In genomic region chr6:10722570-10722819, GRCh38 we compare ENCODE assay signal across 1 cellular context.
TF ChIP-seq lines count a peak whose summit lies in the region.

No MANE protein-coding gene starts in this region.

TF ChIP-seq in K562, 482 proteins besides CTCF, POLR2A, EP300 and RAD21 (continues in another document):
- TF ChIP-seq KLF6 (CRISPR knock-in tag; IDR thresholded peaks at IDR 0.05; ENCODE audit: borderline replicate concordance) = peak; percentile 32; the same call in 1 of the 2 replicates
- TF ChIP-seq PRDM10 (IDR thresholded peaks at IDR 0.05; ENCODE audit: partially characterized antibody) = peak; percentile 55
- TF ChIP-seq, protein P1, sequence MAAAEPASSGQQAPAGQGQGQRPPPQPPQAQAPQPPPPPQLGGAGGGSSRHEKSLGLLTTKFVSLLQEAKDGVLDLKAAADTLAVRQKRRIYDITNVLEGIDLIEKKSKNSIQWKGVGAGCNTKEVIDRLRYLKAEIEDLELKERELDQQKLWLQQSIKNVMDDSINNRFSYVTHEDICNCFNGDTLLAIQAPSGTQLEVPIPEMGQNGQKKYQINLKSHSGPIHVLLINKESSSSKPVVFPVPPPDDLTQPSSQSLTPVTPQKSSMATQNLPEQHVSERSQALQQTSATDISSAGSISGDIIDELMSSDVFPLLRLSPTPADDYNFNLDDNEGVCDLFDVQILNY (CRISPR knock-in tag; IDR thresholded peaks at IDR 0.05) = no peak
- TF ChIP-seq SMAD4 (CRISPR knock-in tag; conservative IDR thresholded peaks at IDR 0.05) = 0 out of 2 replicates have a peak, but pooled peaks have one; percentile 6
- peak; percentile 90 for TF ChIP-seq RAD51 (IDR thresholded peaks at IDR 0.05; ENCODE audit: borderline replicate concordance, low read depth)
- TF ChIP-seq MYC (IDR thresholded peaks at IDR 0.05; ENCODE audit: low read depth, low read length) = no peak
- TF ChIP-seq MYC (CRISPR knock-in tag; IDR thresholded peaks at IDR 0.05; ENCODE audit: borderline replicate concordance, low read depth) = 0 out of 2 replicates have a peak, but pooled peaks have one; percentile 62
- TF ChIP-seq RNF2 (IDR thresholded peaks at IDR 0.05) = no peak
- TF ChIP-seq ZNF717 (CRISPR knock-in tag; IDR thresholded peaks at IDR 0.05) = no peak
- TF ChIP-seq, protein P2, sequence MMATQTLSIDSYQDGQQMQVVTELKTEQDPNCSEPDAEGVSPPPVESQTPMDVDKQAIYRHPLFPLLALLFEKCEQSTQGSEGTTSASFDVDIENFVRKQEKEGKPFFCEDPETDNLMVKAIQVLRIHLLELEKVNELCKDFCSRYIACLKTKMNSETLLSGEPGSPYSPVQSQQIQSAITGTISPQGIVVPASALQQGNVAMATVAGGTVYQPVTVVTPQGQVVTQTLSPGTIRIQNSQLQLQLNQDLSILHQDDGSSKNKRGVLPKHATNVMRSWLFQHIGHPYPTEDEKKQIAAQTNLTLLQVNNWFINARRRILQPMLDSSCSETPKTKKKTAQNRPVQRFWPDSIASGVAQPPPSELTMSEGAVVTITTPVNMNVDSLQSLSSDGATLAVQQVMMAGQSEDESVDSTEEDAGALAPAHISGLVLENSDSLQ (IDR thresholded peaks at IDR 0.05) = peak; percentile 88
- 0 out of 2 replicates have a peak, but pooled peaks have one; percentile 52 for TF ChIP-seq CREB3 (tag; conservative IDR thresholded peaks at IDR 0.05; ENCODE audit: low read depth)
- no peak for TF ChIP-seq CEBPG (CRISPR knock-in tag; IDR thresholded peaks at IDR 0.05)
- peak; percentile 72 to 89; a peak in 3 of 4 replicates for TF ChIP-seq CEBPG (tag; conservative IDR thresholded peaks at IDR 0.05 in 1 of 2, IDR thresholded peaks at IDR 0.05 in 1 of 2)
- no peak; the same call in 1 of the 2 replicates for TF ChIP-seq NBN (IDR thresholded peaks at IDR 0.05; ENCODE audit: low read depth)
- no peak for TF ChIP-seq BMI1 (IDR thresholded peaks at IDR 0.05; ENCODE audit: low read length)
- TF ChIP-seq, protein P3, sequence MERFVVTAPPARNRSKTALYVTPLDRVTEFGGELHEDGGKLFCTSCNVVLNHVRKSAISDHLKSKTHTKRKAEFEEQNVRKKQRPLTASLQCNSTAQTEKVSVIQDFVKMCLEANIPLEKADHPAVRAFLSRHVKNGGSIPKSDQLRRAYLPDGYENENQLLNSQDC (CRISPR knock-in tag; IDR thresholded peaks at IDR 0.05) = peak; percentile 8; the same call in 1 of the 2 replicates
- peak in 1 of 2 experiments; percentile 45; a peak in 1 of 4 replicates for TF ChIP-seq FOXA3 (CRISPR knock-in tag; conservative IDR thresholded peaks at IDR 0.05 in 1 of 2, IDR thresholded peaks at IDR 0.05 in 1 of 2)
- TF ChIP-seq, protein P4, sequence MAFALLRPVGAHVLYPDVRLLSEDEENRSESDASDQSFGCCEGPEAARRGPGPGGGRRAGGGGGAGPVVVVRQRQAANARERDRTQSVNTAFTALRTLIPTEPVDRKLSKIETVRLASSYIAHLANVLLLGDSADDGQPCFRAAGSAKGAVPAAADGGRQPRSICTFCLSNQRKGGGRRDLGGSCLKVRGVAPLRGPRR (CRISPR knock-in tag; IDR thresholded peaks at IDR 0.05) = no peak
- TF ChIP-seq, protein P5, sequence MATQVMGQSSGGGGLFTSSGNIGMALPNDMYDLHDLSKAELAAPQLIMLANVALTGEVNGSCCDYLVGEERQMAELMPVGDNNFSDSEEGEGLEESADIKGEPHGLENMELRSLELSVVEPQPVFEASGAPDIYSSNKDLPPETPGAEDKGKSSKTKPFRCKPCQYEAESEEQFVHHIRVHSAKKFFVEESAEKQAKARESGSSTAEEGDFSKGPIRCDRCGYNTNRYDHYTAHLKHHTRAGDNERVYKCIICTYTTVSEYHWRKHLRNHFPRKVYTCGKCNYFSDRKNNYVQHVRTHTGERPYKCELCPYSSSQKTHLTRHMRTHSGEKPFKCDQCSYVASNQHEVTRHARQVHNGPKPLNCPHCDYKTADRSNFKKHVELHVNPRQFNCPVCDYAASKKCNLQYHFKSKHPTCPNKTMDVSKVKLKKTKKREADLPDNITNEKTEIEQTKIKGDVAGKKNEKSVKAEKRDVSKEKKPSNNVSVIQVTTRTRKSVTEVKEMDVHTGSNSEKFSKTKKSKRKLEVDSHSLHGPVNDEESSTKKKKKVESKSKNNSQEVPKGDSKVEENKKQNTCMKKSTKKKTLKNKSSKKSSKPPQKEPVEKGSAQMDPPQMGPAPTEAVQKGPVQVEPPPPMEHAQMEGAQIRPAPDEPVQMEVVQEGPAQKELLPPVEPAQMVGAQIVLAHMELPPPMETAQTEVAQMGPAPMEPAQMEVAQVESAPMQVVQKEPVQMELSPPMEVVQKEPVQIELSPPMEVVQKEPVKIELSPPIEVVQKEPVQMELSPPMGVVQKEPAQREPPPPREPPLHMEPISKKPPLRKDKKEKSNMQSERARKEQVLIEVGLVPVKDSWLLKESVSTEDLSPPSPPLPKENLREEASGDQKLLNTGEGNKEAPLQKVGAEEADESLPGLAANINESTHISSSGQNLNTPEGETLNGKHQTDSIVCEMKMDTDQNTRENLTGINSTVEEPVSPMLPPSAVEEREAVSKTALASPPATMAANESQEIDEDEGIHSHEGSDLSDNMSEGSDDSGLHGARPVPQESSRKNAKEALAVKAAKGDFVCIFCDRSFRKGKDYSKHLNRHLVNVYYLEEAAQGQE (CRISPR knock-in tag; IDR thresholded peaks at IDR 0.05; ENCODE audit: low read depth) = 0 out of 2 replicates have a peak, but pooled peaks have one; percentile 33
- TF ChIP-seq SAP30 (IDR thresholded peaks at IDR 0.05; ENCODE audit: borderline replicate concordance, insufficient read depth, low read depth, low read length, poor library complexity, severe bottlenecking) = peak; percentile 40
- 0 out of 2 replicates have a peak, but pooled peaks have one; percentile 36 for TF ChIP-seq DEAF1 (CRISPR knock-in tag; IDR thresholded peaks at IDR 0.05)
- 0 out of 4 replicates have a peak, but pooled peaks of 1 of the 2 experiments have one; percentile 16 for TF ChIP-seq TRIM24 (IDR thresholded peaks at IDR 0.05)
- no peak for TF ChIP-seq JUN (IDR thresholded peaks at IDR 0.05; ENCODE audit: borderline replicate concordance, low read depth, low read length)
- TF ChIP-seq JUN (CRISPR knock-in tag; IDR thresholded peaks at IDR 0.05; ENCODE audit: borderline replicate concordance) = 0 out of 2 replicates have a peak, but pooled peaks have one; percentile 52
- no peak for TF ChIP-seq CBX8 (IDR thresholded peaks at IDR 0.05; ENCODE audit: borderline replicate concordance, extremely low read depth, low read depth, low read length, poor library complexity, severe bottlenecking)
- TF ChIP-seq BRD9 (IDR thresholded peaks at IDR 0.05; ENCODE audit: low read depth, partially characterized antibody) = no peak
- no peak for TF ChIP-seq HDAC3 (IDR thresholded peaks at IDR 0.05; ENCODE audit: borderline replicate concordance, partially characterized antibody)
- 0 out of 2 replicates have a peak, but pooled peaks have one; percentile 54 for TF ChIP-seq ERF (CRISPR knock-in tag; IDR thresholded peaks at IDR 0.05)
